In the genomic region with DNA sequence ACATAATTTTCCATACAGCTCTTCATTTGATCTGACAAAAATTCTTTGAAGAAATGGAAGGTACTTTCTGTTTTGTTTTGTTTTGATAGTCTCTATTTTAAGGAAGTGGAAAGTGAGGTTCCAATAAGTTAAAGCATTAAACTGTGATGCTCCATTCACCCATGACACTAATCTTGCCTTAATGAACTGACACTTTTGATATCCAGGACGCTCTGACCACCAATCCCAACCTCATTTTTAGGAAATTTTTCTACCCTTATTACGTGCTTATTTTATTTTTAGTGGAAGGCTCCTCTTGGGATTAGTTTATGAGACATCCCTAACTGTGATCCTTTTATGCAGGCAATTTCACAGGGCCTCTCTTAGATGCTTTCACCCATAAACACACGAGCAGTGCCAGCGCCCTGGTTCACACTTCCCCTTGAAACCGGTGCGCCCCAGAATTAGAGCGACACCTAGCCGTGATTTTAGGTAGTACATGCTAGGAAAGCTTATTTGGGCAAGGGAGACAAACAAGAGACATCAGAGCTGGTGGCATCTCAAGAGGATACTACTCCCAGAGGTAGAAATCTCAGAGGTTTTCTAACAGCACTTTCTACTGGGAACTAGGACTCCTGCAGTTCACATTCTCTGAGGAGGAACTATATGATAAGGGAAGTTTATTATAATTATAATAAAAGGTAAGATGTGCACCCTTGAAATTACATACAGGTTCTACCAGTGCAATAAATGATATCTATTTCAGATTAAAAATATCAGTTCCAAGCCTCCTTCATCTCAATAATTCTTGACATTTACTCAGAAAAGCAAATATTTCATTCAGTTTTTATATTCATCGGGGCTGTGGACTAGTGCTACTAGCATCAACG, we compare ENCODE assay signal across 8 cellular contexts.
DNase-seq lines count a peak whose midpoint lies in the region; ATAC-seq and TF ChIP-seq lines count a peak whose summit lies in the region.

No MANE protein-coding gene starts in this region.

- CTCF ChIA-PET in CD8-positive, alpha-beta T cell (lab: Charles Lee): interaction anchor here (0.6 to 1.8 kb wide), 20 partner anchors 9 to 846 kb away, joined by 3 to 8 read pairs (median 3); no protein-coding TSS in a partner anchor
- CTCF ChIA-PET in activated CD4-positive, alpha-beta memory T cell treated with anti-CD3 and anti-CD28 coated beads, Interleukin-2, amount 10 ng/mL, durations not matched to agents 7 days and 5 days (lab: Charles Lee): interaction anchor here (0.6 to 2.4 kb wide), 32 partner anchors 8 to 672 kb away, joined by 3 to 19 read pairs (median 3); partner anchors contain the start of genes CHST2 and U2SURP

- no peak overlapping the region for H2BK12ac ChIP-seq in mesenchymal stem cell (ENCODE audit: low read length in 2 of 2)

- no peaks in the 10 kb centered on the region for H3K79me1 ChIP-seq in mesenchymal stem cell (replicated peaks; ENCODE audit: low read length, poor library complexity, severe bottlenecking)

- peak; percentile 97 for ATAC-seq in CD8-positive, alpha-beta T cell
- peak; percentile 57 for ATAC-seq in GM19438 (IDR thresholded peaks at IDR 0.05; ENCODE audit: low read depth, unreplicated experiment)
- peak; percentile 34 for ATAC-seq in HG03469 (IDR thresholded peaks at IDR 0.05; ENCODE audit: unreplicated experiment)

- peak; percentile 90 for TF ChIP-seq CTCF in CD8-positive, alpha-beta T cell (IDR thresholded peaks at IDR 0.05)

- peak overlapping the region; percentile 60 for H3K27ac Mint-ChIP-seq in CD8-positive, alpha-beta T cell
- no peak overlapping the region for H3K27ac Mint-ChIP-seq in activated CD4-positive, alpha-beta memory T cell treated with anti-CD3 and anti-CD28 coated beads, Interleukin-2, amount 10 ng/mL, durations not matched to agents 7 days and 5 days

- no peaks in the 10 kb centered on the region for H3K9me3 Mint-ChIP-seq in CD8-positive, alpha-beta T cell
- no peaks in the 10 kb centered on the region for H3K9me3 Mint-ChIP-seq in activated CD4-positive, alpha-beta memory T cell treated with anti-CD3 and anti-CD28 coated beads, Interleukin-2, amount 10 ng/mL, durations not matched to agents 7 days and 5 days

- H3K14ac ChIP-seq in mesenchymal stem cell (ENCODE audit: low read length in 2 of 2): no peak overlapping the region

- no peak overlapping the region for H3K23ac ChIP-seq in mesenchymal stem cell (ENCODE audit: low read length in 2 of 2)

- peak overlapping the region; percentile 36 for H3K4me3 Mint-ChIP-seq in CD8-positive, alpha-beta T cell
- no peak overlapping the region for H3K4me3 Mint-ChIP-seq in activated CD4-positive, alpha-beta memory T cell treated with anti-CD3 and anti-CD28 coated beads, Interleukin-2, amount 10 ng/mL, durations not matched to agents 7 days and 5 days

- H3K4ac ChIP-seq in mesenchymal stem cell (ENCODE audit: low read depth in 1 of 2, low read length in 2 of 2): no peak overlapping the region

- H2AFZ ChIP-seq in mesenchymal stem cell (ENCODE audit: low read depth, low read length): no peak overlapping the region

- POLR2A ChIA-PET in CD8-positive, alpha-beta T cell (lab: Charles Lee): interaction anchor here (1.3 to 1.6 kb wide), 2 partner anchors 12 to 549 kb away, joined by 3 to 5 read pairs; no protein-coding TSS in a partner anchor
- POLR2A ChIA-PET in activated CD4-positive, alpha-beta memory T cell treated with anti-CD3 and anti-CD28 coated beads, Interleukin-2, amount 10 ng/mL, durations not matched to agents 7 days and 5 days (lab: Charles Lee): interaction anchor here (1.5 kb wide), 1 partner anchor 298 kb away, joined by 3 read pairs; no protein-coding TSS in a partner anchor

- H2AK5ac ChIP-seq in mesenchymal stem cell (ENCODE audit: low read length, severe bottlenecking): no peak overlapping the region

- intact Hi-C loops in CD8-positive, alpha-beta T cell (cut with DNase I, micrococcal nuclease): loop anchor here (1.0 to 10.0 kb wide), 9 partner anchors 89 to 1090 kb away; partner anchors contain the start of gene PLS1 (in 1 of the 2)

- H3K18ac ChIP-seq in mesenchymal stem cell (ENCODE audit: low read depth in 1 of 2, low read length in 2 of 2): no peak overlapping the region

- WGBS in mesenchymal stem cell: 35% methylated on average over 6 of the region's 10 CpGs

- no peak overlapping the region for H3K4me2 ChIP-seq in mesenchymal stem cell (ENCODE audit: low read length, poor library complexity, severe bottlenecking)

- no peaks in the 10 kb centered on the region for H3K36me3 ChIP-seq in CD8-positive, alpha-beta T cell (ENCODE audit: insufficient read depth, low read length)
- H3K36me3 ChIP-seq in effector memory CD4-positive, alpha-beta T cell (ENCODE audit: control insufficient read depth, insufficient read depth, low read length): no peaks in the 10 kb centered on the region
- no peaks in the 10 kb centered on the region for H3K36me3 ChIP-seq in mesenchymal stem cell (ENCODE audit: control insufficient read depth in 1 of 2, insufficient read depth in 2 of 2, low read depth in 1 of 2, low read length in 2 of 2)

- no peaks in the 10 kb centered on the region for H3K36me3 Mint-ChIP-seq in CD8-positive, alpha-beta T cell
- H3K36me3 Mint-ChIP-seq in activated CD4-positive, alpha-beta memory T cell treated with anti-CD3 and anti-CD28 coated beads, Interleukin-2, amount 10 ng/mL, durations not matched to agents 7 days and 5 days (ENCODE audit: low read depth): no peaks in the 10 kb centered on the region

- H2BK15ac ChIP-seq in mesenchymal stem cell (ENCODE audit: low read depth, poor library complexity, severe bottlenecking): no peak overlapping the region

- H4K91ac ChIP-seq in mesenchymal stem cell (ENCODE audit: low read length): no peak overlapping the region

- H3K4me1 ChIP-seq in CD8-positive, alpha-beta T cell (ENCODE audit: insufficient read depth, low read length): peaks cover 4% of the 10 kb centered on the region
- H3K4me1 ChIP-seq in effector memory CD4-positive, alpha-beta T cell (ENCODE audit: control insufficient read depth, insufficient read depth, low read length, poor library complexity, severe bottlenecking): no peaks in the 10 kb centered on the region
- H3K4me1 ChIP-seq in mesenchymal stem cell (ENCODE audit: control insufficient read depth, insufficient read depth, low read depth, low read length): no peaks in the 10 kb centered on the region

- no peak overlapping the region for H3K4me3 ChIP-seq in CD8-positive, alpha-beta T cell (ENCODE audit: low read depth, low read length)
- no peak overlapping the region for H3K4me3 ChIP-seq in effector memory CD4-positive, alpha-beta T cell (ENCODE audit: insufficient read depth, low read depth, low read length, poor library complexity, severe bottlenecking)
- peak overlapping the region in 1 of 2 experiments; percentile 40 for H3K4me3 ChIP-seq in mesenchymal stem cell (ENCODE audit: insufficient read depth in 1 of 2, low read depth in 1 of 2, low read length in 2 of 2)

- peak overlapping the region; percentile 78 for H3K9ac ChIP-seq in mesenchymal stem cell (ENCODE audit: low read length)

- H4K8ac ChIP-seq in mesenchymal stem cell (ENCODE audit: low read length): no peak overlapping the region

- DNase-seq in CD8-positive, alpha-beta T cell: peak; percentile 54 to 81 (median 70)
- DNase-seq in NCI-H69 (lab: John Stamatoyannopoulos, UW) (peak; percentile 70), mesenchymal stem cell (peak; percentile 74)
- peak; percentile 74 for DNase-seq in activated CD4-positive, alpha-beta memory T cell treated with anti-CD3 and anti-CD28 coated beads, Interleukin-2, amount 10 ng/mL, durations not matched to agents 7 days and 5 days
- peak; percentile 8 to 46 (median 16) for DNase-seq in effector memory CD4-positive, alpha-beta T cell
- peak; percentile 36 to 58 for DNase-seq in stimulated activated CD8-positive, alpha-beta memory T cell treated with anti-CD3 and anti-CD28 coated beads, Interleukin-15, amount 100 ng/mL, for 48 hours (ENCODE audit: low read depth in 2 of 2)

- H2BK5ac ChIP-seq in mesenchymal stem cell (ENCODE audit: low read depth, low read length, poor library complexity, severe bottlenecking): no peak overlapping the region

- H3K4me1 Mint-ChIP-seq in CD8-positive, alpha-beta T cell (ENCODE audit: low read depth): peaks cover 8% of the 10 kb centered on the region
- peaks cover 5% of the 10 kb centered on the region for H3K4me1 Mint-ChIP-seq in activated CD4-positive, alpha-beta memory T cell treated with anti-CD3 and anti-CD28 coated beads, Interleukin-2, amount 10 ng/mL, durations not matched to agents 7 days and 5 days

- H3K27me3 ChIP-seq in CD8-positive, alpha-beta T cell (ENCODE audit: insufficient read depth, low read length): no peaks in the 10 kb centered on the region
- no peaks in the 10 kb centered on the region for H3K27me3 ChIP-seq in effector memory CD4-positive, alpha-beta T cell (replicated peaks; ENCODE audit: control insufficient read depth, insufficient read depth, low read length, poor library complexity, severe bottlenecking)
- H3K27me3 ChIP-seq in mesenchymal stem cell (ENCODE audit: control insufficient read depth in 1 of 2, insufficient read depth in 1 of 2, low read length in 2 of 2): no peaks in the 10 kb centered on the region

- H2BK120ac ChIP-seq in mesenchymal stem cell (ENCODE audit: low read depth, low read length): no peak overlapping the region

- H3K27me3 Mint-ChIP-seq in CD8-positive, alpha-beta T cell (ENCODE audit: low read depth): no peaks in the 10 kb centered on the region
- no peaks in the 10 kb centered on the region for H3K27me3 Mint-ChIP-seq in activated CD4-positive, alpha-beta memory T cell treated with anti-CD3 and anti-CD28 coated beads, Interleukin-2, amount 10 ng/mL, durations not matched to agents 7 days and 5 days

- no peaks in the 10 kb centered on the region for H3K9me3 ChIP-seq in CD8-positive, alpha-beta T cell (ENCODE audit: low read length)
- H3K9me3 ChIP-seq in effector memory CD4-positive, alpha-beta T cell (ENCODE audit: control insufficient read depth, low read length): no peaks in the 10 kb centered on the region
- H3K9me3 ChIP-seq in mesenchymal stem cell (ENCODE audit: control insufficient read depth, low read length): no peaks in the 10 kb centered on the region

- H3K27ac ChIP-seq in CD8-positive, alpha-beta T cell (ENCODE audit: low read depth, low read length): no peak overlapping the region
- no peak overlapping the region for H3K27ac ChIP-seq in effector memory CD4-positive, alpha-beta T cell (ENCODE audit: insufficient read depth, low read length, poor library complexity, severe bottlenecking)
- no peak overlapping the region for H3K27ac ChIP-seq in mesenchymal stem cell (ENCODE audit: low read length, poor library complexity, severe bottlenecking)

Comparison
In these comparisons a context has a peak if more than half of its experiments do, and no peak if none do; other contexts are left out.
1. ATAC-seq: peak in every context shown above with its lines; median percentile 97 in CD8-positive, alpha-beta T cell; 57 in GM19438; 34 in HG03469.
2. DNase-seq: peak in every context shown above with its lines; median percentile 74 in activated CD4-positive, alpha-beta memory T cell treated with anti-CD3 and anti-CD28 coated beads, Interleukin-2, amount 10 ng/mL, durations not matched to agents 7 days and 5 days; 74 in mesenchymal stem cell; 70 in CD8-positive, alpha-beta T cell; 70 in NCI-H69; 47 in stimulated activated CD8-positive, alpha-beta memory T cell treated with anti-CD3 and anti-CD28 coated beads, Interleukin-15, amount 100 ng/mL, for 48 hours; 16 in effector memory CD4-positive, alpha-beta T cell.